In the genomic region with DNA sequence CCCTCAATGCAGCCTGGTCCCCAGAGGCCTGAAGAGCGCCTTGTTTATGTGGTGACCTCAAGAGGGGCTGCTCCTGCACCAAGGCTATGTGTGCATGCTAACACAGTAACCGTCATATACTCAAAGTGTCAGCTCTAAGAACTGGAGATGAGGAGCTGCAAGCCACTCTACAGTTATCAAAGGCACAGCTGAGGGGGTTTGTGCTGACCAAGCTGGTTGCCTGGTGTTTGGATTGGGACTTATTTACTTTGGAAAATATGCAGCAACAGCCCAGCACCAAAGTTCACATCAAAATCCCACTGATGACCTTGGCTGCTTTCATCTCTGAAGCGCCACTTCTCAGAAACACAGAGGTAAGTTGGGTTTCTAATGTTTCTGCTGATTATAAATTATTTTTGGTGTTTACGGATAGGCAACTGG, we compare ENCODE assay signal across 20 cellular contexts. TPM values are rescaled to one million over a fixed set of nuclear protein-coding genes. Genes with fewer than 3 reads are reported as not detected.
"Had no signal": no experiment of that assay in that cellular context is flagged by ENCODE, and none has a peak within 500 bp of the region (broad histone marks: within the 10 kb centered on the region; RNA-seq: fewer than 3 reads in every experiment).

A gene with protein sequence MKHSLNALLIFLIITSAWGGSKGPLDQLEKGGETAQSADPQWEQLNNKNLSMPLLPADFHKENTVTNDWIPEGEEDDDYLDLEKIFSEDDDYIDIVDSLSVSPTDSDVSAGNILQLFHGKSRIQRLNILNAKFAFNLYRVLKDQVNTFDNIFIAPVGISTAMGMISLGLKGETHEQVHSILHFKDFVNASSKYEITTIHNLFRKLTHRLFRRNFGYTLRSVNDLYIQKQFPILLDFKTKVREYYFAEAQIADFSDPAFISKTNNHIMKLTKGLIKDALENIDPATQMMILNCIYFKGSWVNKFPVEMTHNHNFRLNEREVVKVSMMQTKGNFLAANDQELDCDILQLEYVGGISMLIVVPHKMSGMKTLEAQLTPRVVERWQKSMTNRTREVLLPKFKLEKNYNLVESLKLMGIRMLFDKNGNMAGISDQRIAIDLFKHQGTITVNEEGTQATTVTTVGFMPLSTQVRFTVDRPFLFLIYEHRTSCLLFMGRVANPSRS (plus strand): TSS at position 321 of the 420 bp plus-strand sequence. CDS start 5,200 bp downstream, outside the sequence.

- H3K27ac Mint-ChIP-seq: activated naive CD4-positive, alpha-beta T cell treated with anti-CD3 and anti-CD28 coated beads for 36 hours; activated naive CD8-positive, alpha-beta T cell treated with anti-CD3 and anti-CD28 coated beads, Interleukin-2, amount 50 U/mL, for 24 hours; activated T-helper 2 cell treated with anti-CD3 and anti-CD28 coated beads, Interferon-gamma antibody, Interleukin-2, Interleukin-4, amounts not matched to agents 10 μg/mL and 5 μg/mL and 100 μg/mL, durations not matched to agents 14 hours and 24 hours and 36 hours; memory B cell; T-helper 2 cell treated with Interferon-gamma antibody and Interleukin-4, amounts not matched to agents 5 μg/mL and 100 μg/mL, for 36 hours had no signal

- H3K9me3 Mint-ChIP-seq: activated naive CD4-positive, alpha-beta T cell treated with anti-CD3 and anti-CD28 coated beads for 36 hours; activated naive CD8-positive, alpha-beta T cell treated with anti-CD3 and anti-CD28 coated beads, Interleukin-2, amount 50 U/mL, for 24 hours; activated T-helper 2 cell treated with anti-CD3 and anti-CD28 coated beads, Interferon-gamma antibody, Interleukin-2, Interleukin-4, amounts not matched to agents 10 μg/mL and 5 μg/mL and 100 μg/mL, durations not matched to agents 14 hours and 24 hours and 36 hours; memory B cell; T-helper 2 cell treated with Interferon-gamma antibody and Interleukin-4, amounts not matched to agents 5 μg/mL and 100 μg/mL, for 36 hours had no signal

- H3K27ac ChIP-seq: breast epithelium, gastrocnemius medialis, neutrophil had no signal

- H3K9me3 ChIP-seq: breast epithelium, gastrocnemius medialis, heart right ventricle, mucosa of descending colon, neutrophil had no signal

- H3K4me3 Mint-ChIP-seq: activated naive CD4-positive, alpha-beta T cell treated with anti-CD3 and anti-CD28 coated beads for 36 hours; activated naive CD8-positive, alpha-beta T cell treated with anti-CD3 and anti-CD28 coated beads, Interleukin-2, amount 50 U/mL, for 24 hours; memory B cell; naive thymus-derived CD4-positive, alpha-beta T cell; T-helper 2 cell treated with Interferon-gamma antibody and Interleukin-4, amounts not matched to agents 5 μg/mL and 100 μg/mL, for 36 hours had no signal

- H3K4me1 ChIP-seq: breast epithelium had no signal

- H3K27me3 Mint-ChIP-seq: activated naive CD8-positive, alpha-beta T cell treated with anti-CD3 and anti-CD28 coated beads, Interleukin-2, amount 50 U/mL, for 24 hours; memory B cell; naive thymus-derived CD4-positive, alpha-beta T cell had no signal

- H3K27me3 ChIP-seq: breast epithelium, gastrocnemius medialis, heart right ventricle, neutrophil had no signal

- DNase-seq: activated naive CD4-positive, alpha-beta T cell treated with anti-CD3 and anti-CD28 coated beads for 36 hours; activated naive CD8-positive, alpha-beta T cell treated with anti-CD3 and anti-CD28 coated beads, Interleukin-2, amount 50 U/mL, for 24 hours; aorta; dermis blood vessel endothelial cell; gastrocnemius medialis; heart right ventricle; left colon; mucosa of descending colon; naive thymus-derived CD4-positive, alpha-beta T cell; retina; small intestine; stimulated activated CD4-positive, alpha-beta T cell treated with anti-CD3 and anti-CD28 coated beads, Interleukin-4, amount 100 ng/mL, for 4 hours; stimulated activated CD8-positive, alpha-beta memory T cell treated with anti-CD3 and anti-CD28 coated beads, Interleukin-4, amount 100 ng/mL, for 48 hours; stimulated activated naive CD8-positive, alpha-beta T cell treated with anti-CD3 and anti-CD28 coated beads, Interleukin-15, Interleukin-2, amounts not matched to agents 100 U/mL and 50 U/mL, for 24 hours had no signal

- H3K4me3 ChIP-seq: breast epithelium, gastrocnemius medialis, heart right ventricle, mucosa of descending colon had no signal

- H3K4me1 Mint-ChIP-seq: memory B cell had no signal

- H3K36me3 ChIP-seq: breast epithelium, gastrocnemius medialis had no signal

RNA-seq across cellular contexts. Expression of the gene that starts here (rescaled TPM):
- total RNA-seq: activated naive CD4-positive, alpha-beta T cell treated with anti-CD3 and anti-CD28 coated beads for 36 hours; activated T-helper 2 cell treated with anti-CD3 and anti-CD28 coated beads, Interferon-gamma antibody, Interleukin-2, Interleukin-4, amounts not matched to agents 10 μg/mL and 5 μg/mL and 100 μg/mL, durations not matched to agents 14 hours and 24 hours and 36 hours; dermis blood vessel endothelial cell; epithelial cell of proximal tubule; left colon; mucosa of descending colon; naive thymus-derived CD4-positive, alpha-beta T cell had no signal
